In genomic region chr21:38830667-38831525, GRCh38 we compare ENCODE assay signal across 8 cellular contexts. TPM values are rescaled to one million over a fixed set of nuclear protein-coding genes. Genes with fewer than 3 reads are reported as not detected.
DNase-seq lines count a peak whose midpoint lies in the region; ATAC-seq, FAIRE-seq and TF ChIP-seq lines count a peak whose summit lies in the region.

No MANE protein-coding gene starts in this region.

- H3K4me3 ChIP-seq in DOHH2 (ENCODE audit: low read length) (peak overlapping the region; percentile 54), left lung (no peak overlapping the region), small intestine (ENCODE audit: low read depth in 1 of 2, low read length in 2 of 2) (no peak overlapping the region), WERI-Rb-1 (ENCODE audit: low read depth, low read length) (no peak overlapping the region)

- H3K4me1 ChIP-seq in DOHH2 (ENCODE audit: control insufficient read depth, low read length) = peaks cover 31% of the 10 kb centered on the region
- H3K4me1 ChIP-seq in left lung = peaks cover 5 to 30% of the 10 kb centered on the region in 2 donors
- H3K4me1 ChIP-seq in small intestine (ENCODE audit: control insufficient read depth in 2 of 2, insufficient read depth in 1 of 2, low read depth in 1 of 2, low read length in 1 of 2) = peaks cover 0 to 5% of the 10 kb centered on the region in 2 donors

- H3K36me3 ChIP-seq in DOHH2 (ENCODE audit: control insufficient read depth, low read length) = 0 out of 2 replicates have a peak, but pooled peaks cover 5% of the 10 kb centered on the region
- no peaks in the 10 kb centered on the region for H3K36me3 ChIP-seq in left lung
- H3K36me3 ChIP-seq in small intestine (ENCODE audit: control insufficient read depth in 2 of 2, insufficient read depth in 2 of 2, low read length in 2 of 2) = no peaks in the 10 kb centered on the region
- no peaks in the 10 kb centered on the region for H3K36me3 ChIP-seq in WERI-Rb-1

- intact Hi-C loops in left lung (cut with DNase I) = no loop called here

- no peak for FAIRE-seq in small intestine (lab: Jason Lieb, UNC)

- WGBS in small intestine, 3 donors = 78 to 86% (median 85%) methylated on average over 2 of the region's 2 CpGs

- H3K27ac ChIP-seq in DOHH2 (ENCODE audit: low read depth, low read length) = peak overlapping the region; percentile 90
- H3K27ac ChIP-seq in left lung = peak overlapping the region; percentile 19 to 87
- peak overlapping the region in 1 of 2 donors; percentile 68 for H3K27ac ChIP-seq in small intestine (ENCODE audit: low read depth in 1 of 2, low read length in 1 of 2)
- H3K27ac ChIP-seq in WERI-Rb-1 = no peak overlapping the region

- H3K4me2 ChIP-seq in DOHH2 (ENCODE audit: low read length) = peak overlapping the region; percentile 66

- no peaks in the 10 kb centered on the region for H4K20me1 ChIP-seq in DOHH2 (ENCODE audit: control insufficient read depth, insufficient read depth, low read depth, low read length)

- no peaks in the 10 kb centered on the region for H3K9me2 ChIP-seq in DOHH2 (replicated peaks; ENCODE audit: control insufficient read depth, low read length)

- TF ChIP-seq CTCF in DOHH2 (IDR thresholded peaks at IDR 0.05; ENCODE audit: low read depth, low read length, poor library complexity, severe bottlenecking) (no peak), left lung (IDR thresholded peaks at IDR 0.05) (no peak), WERI-Rb-1 (IDR thresholded peaks at IDR 0.05; ENCODE audit: low read depth, low read length) (no peak)

- H3F3A ChIP-seq in DOHH2 (ENCODE audit: control insufficient read depth, insufficient read depth) = peaks cover 21% of the 10 kb centered on the region

- H3K79me2 ChIP-seq in DOHH2 (ENCODE audit: control insufficient read depth, low read length) = no peaks in the 10 kb centered on the region

- peak; percentile 71 for ATAC-seq in GM21447 (IDR thresholded peaks at IDR 0.05; ENCODE audit: unreplicated experiment)
- ATAC-seq in HG03558 (IDR thresholded peaks at IDR 0.05; ENCODE audit: extremely low read depth, unreplicated experiment) = peak; percentile 57
- no peak for ATAC-seq in left lung

- H3K27me3 ChIP-seq in DOHH2 (ENCODE audit: control insufficient read depth, low read length) (no peaks in the 10 kb centered on the region), left lung (no peaks in the 10 kb centered on the region), small intestine (ENCODE audit: control insufficient read depth in 2 of 2, insufficient read depth in 2 of 2, low read length in 2 of 2) (no peaks in the 10 kb centered on the region), WERI-Rb-1 (ENCODE audit: insufficient read depth, low read depth, severe bottlenecking) (no peaks in the 10 kb centered on the region)

- no peak for DNase-seq in left lung
- DNase-seq in small intestine = no peak
- DNase-seq in amniotic stem cell (lab: John Stamatoyannopoulos, UW) = no peak
- DNase-seq in WERI-Rb-1 = no peak
- DNase-seq in ecto neural progenitor cell (ENCODE audit: low spot score) = no peak

- peaks cover 16% of the 10 kb centered on the region; the same call in 1 of the 2 replicates for H3K9me3 ChIP-seq in DOHH2 (ENCODE audit: control insufficient read depth, insufficient read depth, low read length)
- peaks cover 0 to 5% of the 10 kb centered on the region in 2 donors for H3K9me3 ChIP-seq in left lung
- H3K9me3 ChIP-seq in small intestine (ENCODE audit: control insufficient read depth, low read depth) = no peaks in the 10 kb centered on the region
- no peaks in the 10 kb centered on the region for H3K9me3 ChIP-seq in WERI-Rb-1 (ENCODE audit: severe bottlenecking)

RNA-seq across cellular contexts. Expression of gene ETS2, which starts 25.2 kb away (rescaled TPM):
- total RNA-seq in left lung = 100 to 1,000 TPM in 1 of 2 donors, 10 to 100 TPM in 1; 93.2 to 129 TPM
- polyA plus RNA-seq in small intestine = 100 to 1,000 TPM; 129 to 137 (median 133) TPM
